ENCODE assay signal across 19 cellular contexts in genomic region chr16:88965826-88966480, GRCh38. TPM values are rescaled to one million over a fixed set of nuclear protein-coding genes. Genes with fewer than 3 reads are reported as not detected.
DNase-seq lines count a peak whose midpoint lies in the region; ATAC-seq and TF ChIP-seq lines count a peak whose summit lies in the region.
"Had no signal": no experiment of that assay in that cellular context is flagged by ENCODE, and none has a peak within 500 bp of the region (broad histone marks: within the 10 kb centered on the region; RNA-seq: fewer than 3 reads in every experiment).

No MANE protein-coding gene starts in this region.

- peaks cover 43 to 73% (median 72%) of the 10 kb centered on the region in 3 donors for H3K4me1 Mint-ChIP-seq in naive B cell

- H3K27ac ChIP-seq in right cardiac atrium (ENCODE audit: low read length) (no peak overlapping the region), OCI-LY1 (ENCODE audit: low read depth, low read length, poor library complexity, severe bottlenecking) (peak overlapping the region; percentile 100)

- H3F3A ChIP-seq in OCI-LY1 (ENCODE audit: insufficient read depth, low read length) = 0 out of 2 replicates have a peak, but pooled peaks cover 3% of the 10 kb centered on the region

- peak overlapping the region; percentile 19; the same call in 1 of the 2 replicates for H3K4me2 ChIP-seq in OCI-LY1 (ENCODE audit: low read length)

- 0 out of 2 replicates have a peak, but pooled peaks cover 8% of the 10 kb centered on the region for H3K36me3 ChIP-seq in OCI-LY1 (ENCODE audit: insufficient read depth, low read length)

- no peaks in the 10 kb centered on the region for H3K79me2 ChIP-seq in OCI-LY1 (ENCODE audit: insufficient read depth, low read length)

- H3K9me3 Mint-ChIP-seq in naive B cell = no peaks in the 10 kb centered on the region
- H3K9me3 Mint-ChIP-seq: CD8-positive, alpha-beta memory T cell had no signal

- H3K4me3 Mint-ChIP-seq in naive B cell = peak overlapping the region in 2 of 8 donors; percentile 9 to 61
- H3K4me3 Mint-ChIP-seq: CD8-positive, alpha-beta memory T cell had no signal

- peak overlapping the region; percentile 33 to 88 (median 68) for H3K27ac Mint-ChIP-seq in naive B cell
- H3K27ac Mint-ChIP-seq: CD8-positive, alpha-beta memory T cell had no signal

- intact Hi-C loops in right cardiac atrium (cut with DNase I) (no loop called here), left cardiac atrium (cut with DNase I) (no loop called here)

- peak in 2 of 3 donors; percentile 32 to 33 for DNase-seq in right cardiac atrium
- no peak for DNase-seq in left cardiac atrium
- DNase-seq in naive B cell = no peak
- DNase-seq in hippocampal formation (lab: John Stamatoyannopoulos, UW) = no peak
- no peak for DNase-seq in COLO829 (ENCODE audit: low spot score)
- DNase-seq in AG20443 (ENCODE audit: low spot score) = no peak
- DNase-seq in stimulated activated naive CD4-positive, alpha-beta T cell treated with Interleukin-2 at 50 U/mL for 16 hours (lab: John Stamatoyannopoulos, UW) = no peak
- DNase-seq: 8988T; CD8-positive, alpha-beta memory T cell; DMS79; KBM-7; NCI-H1694 treated with DMSO at 0.1 percent for 48 hours; SHP77 had no signal

- H3K27me3 ChIP-seq in right cardiac atrium (ENCODE audit: control insufficient read depth, insufficient read depth) (no peaks in the 10 kb centered on the region), OCI-LY1 (ENCODE audit: insufficient read depth, low read length) (no peaks in the 10 kb centered on the region)

- peak overlapping the region; percentile 43; the same call in 1 of the 2 replicates for H3K9ac ChIP-seq in OCI-LY1 (ENCODE audit: low read length)

- WGBS in right cardiac atrium = 88% methylated on average over 19 of the region's 19 CpGs

- no peaks in the 10 kb centered on the region for H3K9me2 ChIP-seq in OCI-LY1 (ENCODE audit: low read depth, low read length)

- ATAC-seq in right cardiac atrium = no peak
- no peak for ATAC-seq in left cardiac atrium
- no peak for ATAC-seq in naive B cell (ENCODE audit: low read depth in 2 of 2)
- ATAC-seq: SK-N-SH treated with all-trans-retinoic acid at 6 μM for 48 hours had no signal

- no peaks in the 10 kb centered on the region for H3K4me1 ChIP-seq in right cardiac atrium (ENCODE audit: control insufficient read depth, insufficient read depth, low read length)
- H3K4me1 ChIP-seq in OCI-LY1 (ENCODE audit: insufficient read depth, low read length, severe bottlenecking) = peaks cover 59% of the 10 kb centered on the region

- H3K4me3 ChIP-seq in right cardiac atrium (ENCODE audit: low read length) = no peak overlapping the region
- H3K4me3 ChIP-seq in OCI-LY1 (ENCODE audit: low read depth, low read length, poor library complexity, severe bottlenecking) = no peak overlapping the region

- H2AFZ ChIP-seq in OCI-LY1 (ENCODE audit: low read length) = no peak overlapping the region

- no peak for TF ChIP-seq CTCF in OCI-LY1 (IDR thresholded peaks at IDR 0.05; ENCODE audit: low read length)

- no peaks in the 10 kb centered on the region for H3K27me3 Mint-ChIP-seq in naive B cell

- H3K9me3 ChIP-seq in right cardiac atrium (ENCODE audit: control insufficient read depth, low read length) (no peaks in the 10 kb centered on the region), OCI-LY1 (ENCODE audit: low read length) (no peaks in the 10 kb centered on the region)

- no peaks in the 10 kb centered on the region for H4K20me1 ChIP-seq in OCI-LY1 (ENCODE audit: insufficient read depth, low read length)

- H3K36me3 Mint-ChIP-seq in naive B cell = no peaks in the 10 kb centered on the region
- H3K36me3 Mint-ChIP-seq: CD8-positive, alpha-beta memory T cell had no signal

RNA-seq across cellular contexts. Expression of gene CBFA2T3, which starts 11.1 kb away (rescaled TPM):
- total RNA-seq in right cardiac atrium (1 to 10 TPM; 5.6 to 8.5 (median 6.9) TPM), left cardiac atrium (1 to 10 TPM; 6.5 to 6.6 TPM)
- polyA plus RNA-seq in right cardiac atrium (7.3 TPM), naive B cell (ENCODE audit: low read depth in 6 of 6) (10 to 100 TPM in 3 of 6 donors, 1 to 10 TPM in 2, under 1 TPM in 1; 0.14 to 19.0 (median 10.0) TPM)
- total RNA-seq: H4, NCI-H460 had no signal
- polyA plus RNA-seq: AG04450; BJ; CD8-positive, alpha-beta memory T cell had no signal

Comparison
In these comparisons a context has a peak if more than half of its experiments do, and no peak if none do; other contexts are left out.
1. DNase-seq: peak in right cardiac atrium (2 of 3); none in left cardiac atrium (single experiment), naive B cell (single experiment), hippocampal formation (0 of 2), COLO829 (single experiment), AG20443 (single experiment) and stimulated activated naive CD4-positive, alpha-beta T cell treated with Interleukin-2 at 50 U/mL for 16 hours (single experiment).